In the genomic region with DNA sequence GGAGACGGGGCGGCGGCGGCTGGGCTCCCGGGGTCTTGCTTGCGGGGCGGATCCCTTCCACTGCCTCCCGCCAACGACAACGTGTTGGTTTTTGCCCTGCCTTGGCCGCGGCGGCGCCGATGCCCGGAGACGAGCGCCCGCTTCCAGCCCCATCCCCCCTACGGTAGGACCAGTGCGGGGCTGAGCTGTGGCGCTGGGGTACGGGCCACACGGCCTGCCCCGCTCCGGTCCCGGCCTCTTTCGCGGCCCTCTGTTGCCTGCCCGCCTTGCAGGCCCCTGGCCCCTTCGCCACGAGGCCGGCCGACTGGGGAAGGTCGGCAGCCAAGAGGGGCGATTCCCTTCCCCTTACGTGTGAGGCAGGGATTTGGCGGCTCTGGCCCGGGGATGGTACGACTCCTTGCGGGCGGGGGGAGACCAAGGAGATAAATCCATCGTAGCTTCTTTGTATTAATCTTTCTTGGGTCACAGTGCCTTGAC, we compare ENCODE assay signal across 1 cellular context.
TF ChIP-seq lines count a peak whose summit lies in the region.

No MANE protein-coding gene starts in this region.

TF ChIP-seq in HEK293, 187 proteins besides CTCF, POLR2A, EP300 and RAD21 (continued from another document):
- TF ChIP-seq, protein P1, sequence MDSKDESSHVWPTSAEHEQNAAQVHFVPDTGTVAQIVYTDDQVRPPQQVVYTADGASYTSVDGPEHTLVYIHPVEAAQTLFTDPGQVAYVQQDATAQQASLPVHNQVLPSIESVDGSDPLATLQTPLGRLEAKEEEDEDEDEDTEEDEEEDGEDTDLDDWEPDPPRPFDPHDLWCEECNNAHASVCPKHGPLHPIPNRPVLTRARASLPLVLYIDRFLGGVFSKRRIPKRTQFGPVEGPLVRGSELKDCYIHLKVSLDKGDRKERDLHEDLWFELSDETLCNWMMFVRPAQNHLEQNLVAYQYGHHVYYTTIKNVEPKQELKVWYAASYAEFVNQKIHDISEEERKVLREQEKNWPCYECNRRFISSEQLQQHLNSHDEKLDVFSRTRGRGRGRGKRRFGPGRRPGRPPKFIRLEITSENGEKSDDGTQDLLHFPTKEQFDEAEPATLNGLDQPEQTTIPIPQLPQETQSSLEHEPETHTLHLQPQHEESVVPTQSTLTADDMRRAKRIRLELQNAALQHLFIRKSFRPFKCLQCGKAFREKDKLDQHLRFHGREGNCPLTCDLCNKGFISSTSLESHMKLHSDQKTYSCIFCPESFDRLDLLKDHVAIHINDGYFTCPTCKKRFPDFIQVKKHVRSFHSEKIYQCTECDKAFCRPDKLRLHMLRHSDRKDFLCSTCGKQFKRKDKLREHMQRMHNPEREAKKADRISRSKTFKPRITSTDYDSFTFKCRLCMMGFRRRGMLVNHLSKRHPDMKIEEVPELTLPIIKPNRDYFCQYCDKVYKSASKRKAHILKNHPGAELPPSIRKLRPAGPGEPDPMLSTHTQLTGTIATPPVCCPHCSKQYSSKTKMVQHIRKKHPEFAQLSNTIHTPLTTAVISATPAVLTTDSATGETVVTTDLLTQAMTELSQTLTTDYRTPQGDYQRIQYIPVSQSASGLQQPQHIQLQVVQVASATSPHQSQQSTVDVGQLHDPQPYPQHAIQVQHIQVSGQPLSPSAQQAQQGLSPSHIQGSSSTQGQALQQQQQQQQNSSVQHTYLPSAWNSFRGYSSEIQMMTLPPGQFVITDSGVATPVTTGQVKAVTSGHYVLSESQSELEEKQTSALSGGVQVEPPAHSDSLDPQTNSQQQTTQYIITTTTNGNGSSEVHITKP (tag by site-specific recombination; IDR thresholded peaks at IDR 0.05), result peak; percentile 26; the same call in 1 of the 2 replicates
- TF ChIP-seq TCF7L2 (IDR thresholded peaks at IDR 0.05; ENCODE audit: borderline replicate concordance, low read depth, low read length), result no peak
- TF ChIP-seq, protein P2, sequence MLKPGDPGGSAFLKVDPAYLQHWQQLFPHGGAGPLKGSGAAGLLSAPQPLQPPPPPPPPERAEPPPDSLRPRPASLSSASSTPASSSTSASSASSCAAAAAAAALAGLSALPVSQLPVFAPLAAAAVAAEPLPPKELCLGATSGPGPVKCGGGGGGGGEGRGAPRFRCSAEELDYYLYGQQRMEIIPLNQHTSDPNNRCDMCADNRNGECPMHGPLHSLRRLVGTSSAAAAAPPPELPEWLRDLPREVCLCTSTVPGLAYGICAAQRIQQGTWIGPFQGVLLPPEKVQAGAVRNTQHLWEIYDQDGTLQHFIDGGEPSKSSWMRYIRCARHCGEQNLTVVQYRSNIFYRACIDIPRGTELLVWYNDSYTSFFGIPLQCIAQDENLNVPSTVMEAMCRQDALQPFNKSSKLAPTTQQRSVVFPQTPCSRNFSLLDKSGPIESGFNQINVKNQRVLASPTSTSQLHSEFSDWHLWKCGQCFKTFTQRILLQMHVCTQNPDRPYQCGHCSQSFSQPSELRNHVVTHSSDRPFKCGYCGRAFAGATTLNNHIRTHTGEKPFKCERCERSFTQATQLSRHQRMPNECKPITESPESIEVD (tag by site-specific recombination; IDR thresholded peaks at IDR 0.05), result no peak
- 0 out of 2 replicates have a peak, but pooled peaks have one; percentile 23 for TF ChIP-seq ZNF600 (tag by site-specific recombination; IDR thresholded peaks at IDR 0.05)
- TF ChIP-seq MEIS1 (CRISPR knock-in tag; IDR thresholded peaks at IDR 0.05; ENCODE audit: borderline replicate concordance), result no peak
- TF ChIP-seq ZBTB17 (tag by site-specific recombination; IDR thresholded peaks at IDR 0.05), result no peak
- no peak for TF ChIP-seq BCL11A (tag by site-specific recombination; IDR thresholded peaks at IDR 0.05; ENCODE audit: low read depth)
- TF ChIP-seq ZNF785 (tag by site-specific recombination; IDR thresholded peaks at IDR 0.05), result no peak
- TF ChIP-seq, protein P3, sequence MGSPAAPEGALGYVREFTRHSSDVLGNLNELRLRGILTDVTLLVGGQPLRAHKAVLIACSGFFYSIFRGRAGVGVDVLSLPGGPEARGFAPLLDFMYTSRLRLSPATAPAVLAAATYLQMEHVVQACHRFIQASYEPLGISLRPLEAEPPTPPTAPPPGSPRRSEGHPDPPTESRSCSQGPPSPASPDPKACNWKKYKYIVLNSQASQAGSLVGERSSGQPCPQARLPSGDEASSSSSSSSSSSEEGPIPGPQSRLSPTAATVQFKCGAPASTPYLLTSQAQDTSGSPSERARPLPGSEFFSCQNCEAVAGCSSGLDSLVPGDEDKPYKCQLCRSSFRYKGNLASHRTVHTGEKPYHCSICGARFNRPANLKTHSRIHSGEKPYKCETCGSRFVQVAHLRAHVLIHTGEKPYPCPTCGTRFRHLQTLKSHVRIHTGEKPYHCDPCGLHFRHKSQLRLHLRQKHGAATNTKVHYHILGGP (tag by site-specific recombination; IDR thresholded peaks at IDR 0.05), result no peak
- TF ChIP-seq ZFP3 (tag by site-specific recombination; IDR thresholded peaks at IDR 0.05; ENCODE audit: low read depth), result no peak
- TF ChIP-seq, protein P4, sequence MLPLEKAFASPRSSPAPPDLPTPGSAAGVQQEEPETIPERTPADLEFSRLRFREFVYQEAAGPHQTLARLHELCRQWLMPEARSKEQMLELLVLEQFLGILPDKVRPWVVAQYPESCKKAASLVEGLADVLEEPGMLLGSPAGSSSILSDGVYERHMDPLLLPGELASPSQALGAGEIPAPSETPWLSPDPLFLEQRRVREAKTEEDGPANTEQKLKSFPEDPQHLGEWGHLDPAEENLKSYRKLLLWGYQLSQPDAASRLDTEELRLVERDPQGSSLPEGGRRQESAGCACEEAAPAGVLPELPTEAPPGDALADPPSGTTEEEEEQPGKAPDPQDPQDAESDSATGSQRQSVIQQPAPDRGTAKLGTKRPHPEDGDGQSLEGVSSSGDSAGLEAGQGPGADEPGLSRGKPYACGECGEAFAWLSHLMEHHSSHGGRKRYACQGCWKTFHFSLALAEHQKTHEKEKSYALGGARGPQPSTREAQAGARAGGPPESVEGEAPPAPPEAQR (tag by site-specific recombination; IDR thresholded peaks at IDR 0.05), result no peak
- TF ChIP-seq, protein P5, sequence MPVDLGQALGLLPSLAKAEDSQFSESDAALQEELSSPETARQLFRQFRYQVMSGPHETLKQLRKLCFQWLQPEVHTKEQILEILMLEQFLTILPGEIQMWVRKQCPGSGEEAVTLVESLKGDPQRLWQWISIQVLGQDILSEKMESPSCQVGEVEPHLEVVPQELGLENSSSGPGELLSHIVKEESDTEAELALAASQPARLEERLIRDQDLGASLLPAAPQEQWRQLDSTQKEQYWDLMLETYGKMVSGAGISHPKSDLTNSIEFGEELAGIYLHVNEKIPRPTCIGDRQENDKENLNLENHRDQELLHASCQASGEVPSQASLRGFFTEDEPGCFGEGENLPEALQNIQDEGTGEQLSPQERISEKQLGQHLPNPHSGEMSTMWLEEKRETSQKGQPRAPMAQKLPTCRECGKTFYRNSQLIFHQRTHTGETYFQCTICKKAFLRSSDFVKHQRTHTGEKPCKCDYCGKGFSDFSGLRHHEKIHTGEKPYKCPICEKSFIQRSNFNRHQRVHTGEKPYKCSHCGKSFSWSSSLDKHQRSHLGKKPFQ (tag by site-specific recombination; IDR thresholded peaks at IDR 0.05), result no peak
- no peak for TF ChIP-seq ZNF843 (tag by site-specific recombination; IDR thresholded peaks at IDR 0.05)
- TF ChIP-seq ZNF701 (tag by site-specific recombination; IDR thresholded peaks at IDR 0.05), result no peak
- 0 out of 2 replicates have a peak, but pooled peaks have one; percentile 11 for TF ChIP-seq SP7 (tag by site-specific recombination; IDR thresholded peaks at IDR 0.05)
- 0 out of 2 replicates have a peak, but pooled peaks have one; percentile 19 for TF ChIP-seq ZXDB (tag by site-specific recombination; IDR thresholded peaks at IDR 0.05)
- no peak for TF ChIP-seq ZBTB1 (tag by site-specific recombination; IDR thresholded peaks at IDR 0.05)
- no peak for TF ChIP-seq ZNF571 (tag by site-specific recombination; IDR thresholded peaks at IDR 0.05)
- TF ChIP-seq, protein P6, sequence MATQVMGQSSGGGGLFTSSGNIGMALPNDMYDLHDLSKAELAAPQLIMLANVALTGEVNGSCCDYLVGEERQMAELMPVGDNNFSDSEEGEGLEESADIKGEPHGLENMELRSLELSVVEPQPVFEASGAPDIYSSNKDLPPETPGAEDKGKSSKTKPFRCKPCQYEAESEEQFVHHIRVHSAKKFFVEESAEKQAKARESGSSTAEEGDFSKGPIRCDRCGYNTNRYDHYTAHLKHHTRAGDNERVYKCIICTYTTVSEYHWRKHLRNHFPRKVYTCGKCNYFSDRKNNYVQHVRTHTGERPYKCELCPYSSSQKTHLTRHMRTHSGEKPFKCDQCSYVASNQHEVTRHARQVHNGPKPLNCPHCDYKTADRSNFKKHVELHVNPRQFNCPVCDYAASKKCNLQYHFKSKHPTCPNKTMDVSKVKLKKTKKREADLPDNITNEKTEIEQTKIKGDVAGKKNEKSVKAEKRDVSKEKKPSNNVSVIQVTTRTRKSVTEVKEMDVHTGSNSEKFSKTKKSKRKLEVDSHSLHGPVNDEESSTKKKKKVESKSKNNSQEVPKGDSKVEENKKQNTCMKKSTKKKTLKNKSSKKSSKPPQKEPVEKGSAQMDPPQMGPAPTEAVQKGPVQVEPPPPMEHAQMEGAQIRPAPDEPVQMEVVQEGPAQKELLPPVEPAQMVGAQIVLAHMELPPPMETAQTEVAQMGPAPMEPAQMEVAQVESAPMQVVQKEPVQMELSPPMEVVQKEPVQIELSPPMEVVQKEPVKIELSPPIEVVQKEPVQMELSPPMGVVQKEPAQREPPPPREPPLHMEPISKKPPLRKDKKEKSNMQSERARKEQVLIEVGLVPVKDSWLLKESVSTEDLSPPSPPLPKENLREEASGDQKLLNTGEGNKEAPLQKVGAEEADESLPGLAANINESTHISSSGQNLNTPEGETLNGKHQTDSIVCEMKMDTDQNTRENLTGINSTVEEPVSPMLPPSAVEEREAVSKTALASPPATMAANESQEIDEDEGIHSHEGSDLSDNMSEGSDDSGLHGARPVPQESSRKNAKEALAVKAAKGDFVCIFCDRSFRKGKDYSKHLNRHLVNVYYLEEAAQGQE (tag by site-specific recombination; IDR thresholded peaks at IDR 0.05), result no peak
- TF ChIP-seq ZNF776 (tag by site-specific recombination; IDR thresholded peaks at IDR 0.05; ENCODE audit: borderline replicate concordance), result no peak
- no peak for TF ChIP-seq ZNF585B (tag by site-specific recombination; IDR thresholded peaks at IDR 0.05)
- TF ChIP-seq ZNF335 (tag by site-specific recombination; conservative IDR thresholded peaks at IDR 0.05), result peak; percentile 42
- no peak for TF ChIP-seq ZNF121 (tag by site-specific recombination; IDR thresholded peaks at IDR 0.05)
- TF ChIP-seq GLIS2 (tag by site-specific recombination; IDR thresholded peaks at IDR 0.05), result no peak
- TF ChIP-seq, protein P7, sequence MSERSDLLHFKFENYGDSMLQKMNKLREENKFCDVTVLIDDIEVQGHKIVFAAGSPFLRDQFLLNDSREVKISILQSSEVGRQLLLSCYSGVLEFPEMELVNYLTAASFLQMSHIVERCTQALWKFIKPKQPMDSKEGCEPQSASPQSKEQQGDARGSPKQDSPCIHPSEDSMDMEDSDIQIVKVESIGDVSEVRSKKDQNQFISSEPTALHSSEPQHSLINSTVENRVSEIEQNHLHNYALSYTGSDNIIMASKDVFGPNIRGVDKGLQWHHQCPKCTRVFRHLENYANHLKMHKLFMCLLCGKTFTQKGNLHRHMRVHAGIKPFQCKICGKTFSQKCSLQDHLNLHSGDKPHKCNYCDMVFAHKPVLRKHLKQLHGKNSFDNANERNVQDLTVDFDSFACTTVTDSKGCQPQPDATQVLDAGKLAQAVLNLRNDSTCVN (tag by site-specific recombination; optimal IDR thresholded peaks at IDR 0.05), result peak; percentile 49
- TF ChIP-seq ZNF132 (tag by site-specific recombination; IDR thresholded peaks at IDR 0.05; ENCODE audit: borderline replicate concordance), result no peak
- TF ChIP-seq ZBTB20 (tag by site-specific recombination; IDR thresholded peaks at IDR 0.05), result peak; percentile 22; the same call in 1 of the 2 replicates
- peak; percentile 79; the same call in 1 of the 2 replicates for TF ChIP-seq HOXC10 (CRISPR knock-in tag; IDR thresholded peaks at IDR 0.05)
- no peak for TF ChIP-seq ZNF239 (tag by site-specific recombination; IDR thresholded peaks at IDR 0.05)
- TF ChIP-seq ZNF248 (tag by site-specific recombination; IDR thresholded peaks at IDR 0.05), result no peak
